ENCODE assay signal across 16 cellular contexts in genomic region chr18:24065942-24066341, GRCh38.
"Had no signal": no experiment of that assay in that cellular context is flagged by ENCODE, and none has a peak within 500 bp of the region (broad histone marks: within the 10 kb centered on the region; RNA-seq: fewer than 3 reads in every experiment).

No MANE protein-coding gene starts in this region.

- H3K9me3 Mint-ChIP-seq: activated naive CD4-positive, alpha-beta T cell treated with anti-CD3 and anti-CD28 coated beads, Interleukin-2, amount 50 U/mL, for 24 hours; natural killer cell treated with Interleukin-12 subunit alpha and Interleukin-12 subunit beta and Interleukin-15 and Interleukin-18, amount 100 ng/mL, for 72 hours; stimulated activated memory B cell treated with anti-CD40 and anti-IgM and Interleukin-4, amounts not matched to agents 10 μg/mL and 1 μg/mL and 100 μg/mL, for 72 hours had no signal

- H3K27ac ChIP-seq: adrenal gland, cardiac muscle cell, transverse colon had no signal

- H3K27ac Mint-ChIP-seq: activated naive CD4-positive, alpha-beta T cell treated with anti-CD3 and anti-CD28 coated beads, Interleukin-2, amount 50 U/mL, for 24 hours; stimulated activated memory B cell treated with anti-CD40 and anti-IgM and Interleukin-4, amounts not matched to agents 10 μg/mL and 1 μg/mL and 100 μg/mL, for 72 hours had no signal

- H3K27me3 ChIP-seq: adrenal gland, cardiac muscle cell, transverse colon had no signal

- H3K9me3 ChIP-seq: adrenal gland, transverse colon had no signal

- DNase-seq: activated CD4-positive, alpha-beta T cell treated with anti-CD3 and anti-CD28 coated beads, Interleukin-2, amount 50 U/mL, for 1 hour; activated T-cell treated with anti-CD3 and anti-CD28 coated beads for 4 hours; adrenal gland; glutamatergic neuron; mesenchymal stem cell; posterior cingulate gyrus; retina; substantia nigra; SW 1271; transverse colon had no signal

- ATAC-seq: activated CD4-positive, CD25-positive, alpha-beta regulatory T cell treated with anti-CD3 and anti-CD28 coated beads, Interleukin-2, amount 50 U/mL, for 24 hours; esophagus mucosa; natural killer cell treated with Interleukin-12 subunit alpha and Interleukin-12 subunit beta and Interleukin-15 and Interleukin-18, amount 100 ng/mL, for 72 hours; stimulated activated memory B cell treated with anti-CD40 and anti-IgM and Interleukin-4, amounts not matched to agents 10 μg/mL and 1 μg/mL and 100 μg/mL, for 72 hours had no signal

- H3K4me3 Mint-ChIP-seq: activated naive CD4-positive, alpha-beta T cell treated with anti-CD3 and anti-CD28 coated beads, Interleukin-2, amount 50 U/mL, for 24 hours; natural killer cell treated with Interleukin-12 subunit alpha and Interleukin-12 subunit beta and Interleukin-15 and Interleukin-18, amount 100 ng/mL, for 72 hours; stimulated activated memory B cell treated with anti-CD40 and anti-IgM and Interleukin-4, amounts not matched to agents 10 μg/mL and 1 μg/mL and 100 μg/mL, for 72 hours had no signal

- H3K36me3 ChIP-seq: adrenal gland, cardiac muscle cell, transverse colon had no signal

- H3K27me3 Mint-ChIP-seq: activated naive CD4-positive, alpha-beta T cell treated with anti-CD3 and anti-CD28 coated beads, Interleukin-2, amount 50 U/mL, for 24 hours; natural killer cell treated with Interleukin-12 subunit alpha and Interleukin-12 subunit beta and Interleukin-15 and Interleukin-18, amount 100 ng/mL, for 72 hours; stimulated activated memory B cell treated with anti-CD40 and anti-IgM and Interleukin-4, amounts not matched to agents 10 μg/mL and 1 μg/mL and 100 μg/mL, for 72 hours had no signal

- H3K4me3 ChIP-seq: adrenal gland, cardiac muscle cell, transverse colon had no signal
